Comparison of ENCODE assay signal across 28 cellular contexts in genomic region chr13:79547821-79548220, GRCh38.
"Had no signal": no experiment of that assay in that cellular context is flagged by ENCODE, and none has a peak within 500 bp of the region (broad histone marks: within the 10 kb centered on the region; RNA-seq: fewer than 3 reads in every experiment).

No MANE protein-coding gene starts in this region.

- H3K9me3 Mint-ChIP-seq: activated CD4-positive, alpha-beta T cell treated with anti-CD3 and anti-CD28 coated beads, Interleukin-2, amount 10 ng/mL, durations not matched to agents 7 days and 5 days; activated CD8-positive, alpha-beta T cell treated with anti-CD3 and anti-CD28 coated beads for 36 hours; activated naive CD8-positive, alpha-beta T cell treated with anti-CD3 and anti-CD28 coated beads, Interleukin-2, amount 50 U/mL, for 24 hours; brain; mesothelial cell of epicardium; T-helper 1 cell treated with Interleukin-12 subunit alpha and Interleukin-12 subunit beta and Interleukin-4 antibody, amounts not matched to agents 30 μg/mL and 1 μg/mL, for 36 hours; type B pancreatic cell had no signal

- DNase-seq: activated CD4-positive, alpha-beta T cell treated with anti-CD3 and anti-CD28 coated beads, Interleukin-2, amount 10 ng/mL, durations not matched to agents 7 days and 5 days; activated CD4-positive, CD25-positive, alpha-beta regulatory T cell treated with anti-CD3 and anti-CD28 coated beads, Interleukin-2, amount 50 U/mL, for 72 hours; activated CD8-positive, alpha-beta memory T cell treated with anti-CD3 and anti-CD28 coated beads, Interleukin-2, amount 10 ng/mL, durations not matched to agents 7 days and 5 days; activated CD8-positive, alpha-beta T cell treated with anti-CD3 and anti-CD28 coated beads for 36 hours; activated effector memory CD4-positive, alpha-beta T cell treated with anti-CD3 and anti-CD28 coated beads, Interleukin-2, amount 50 U/mL, for 16 hours; activated naive CD4-positive, alpha-beta T cell treated with anti-CD3 and anti-CD28 coated beads, Interleukin-2, amount 50 U/mL, for 16 hours; activated naive CD8-positive, alpha-beta T cell treated with anti-CD3 and anti-CD28 coated beads, Interleukin-2, amount 50 U/mL, for 24 hours; activated T-cell treated with anti-CD3 and anti-CD28 coated beads for 4 hours; anterior cingulate cortex; caudate nucleus; dermis blood vessel endothelial cell; effector CD8-positive, alpha-beta T cell; foreskin melanocyte; hippocampal formation; left ventricle myocardium superior; mammary epithelial cell; posterior cingulate gyrus; sigmoid colon; spleen; stimulated activated CD4-positive, alpha-beta T cell treated with anti-CD3 and anti-CD28 coated beads, Interleukin-4, amount 100 ng/mL, for 1 hour; stimulated activated naive CD4-positive, alpha-beta T cell; testis; WERI-Rb-1 had no signal

- H3K4me3 Mint-ChIP-seq: activated CD4-positive, alpha-beta T cell treated with anti-CD3 and anti-CD28 coated beads, Interleukin-2, amount 10 ng/mL, durations not matched to agents 7 days and 5 days; activated CD8-positive, alpha-beta memory T cell treated with anti-CD3 and anti-CD28 coated beads, Interleukin-2, amount 10 ng/mL, durations not matched to agents 7 days and 5 days; activated CD8-positive, alpha-beta T cell treated with anti-CD3 and anti-CD28 coated beads for 36 hours; activated naive CD8-positive, alpha-beta T cell treated with anti-CD3 and anti-CD28 coated beads, Interleukin-2, amount 50 U/mL, for 24 hours; brain; mesothelial cell of epicardium; T-helper 1 cell treated with Interleukin-12 subunit alpha and Interleukin-12 subunit beta and Interleukin-4 antibody, amounts not matched to agents 30 μg/mL and 1 μg/mL, for 36 hours; type B pancreatic cell had no signal

- H3K36me3 Mint-ChIP-seq: brain, type B pancreatic cell had no signal

- H3K27ac Mint-ChIP-seq: activated CD4-positive, alpha-beta T cell treated with anti-CD3 and anti-CD28 coated beads, Interleukin-2, amount 10 ng/mL, durations not matched to agents 7 days and 5 days; activated CD8-positive, alpha-beta memory T cell treated with anti-CD3 and anti-CD28 coated beads, Interleukin-2, amount 10 ng/mL, durations not matched to agents 7 days and 5 days; activated CD8-positive, alpha-beta T cell treated with anti-CD3 and anti-CD28 coated beads for 36 hours; activated naive CD8-positive, alpha-beta T cell treated with anti-CD3 and anti-CD28 coated beads, Interleukin-2, amount 50 U/mL, for 24 hours; brain; mesothelial cell of epicardium; T-helper 1 cell treated with Interleukin-12 subunit alpha and Interleukin-12 subunit beta and Interleukin-4 antibody, amounts not matched to agents 30 μg/mL and 1 μg/mL, for 36 hours; type B pancreatic cell had no signal

- H3K27me3 Mint-ChIP-seq: activated CD4-positive, alpha-beta T cell treated with anti-CD3 and anti-CD28 coated beads, Interleukin-2, amount 10 ng/mL, durations not matched to agents 7 days and 5 days; activated CD8-positive, alpha-beta memory T cell treated with anti-CD3 and anti-CD28 coated beads, Interleukin-2, amount 10 ng/mL, durations not matched to agents 7 days and 5 days; activated CD8-positive, alpha-beta T cell treated with anti-CD3 and anti-CD28 coated beads for 36 hours; brain; type B pancreatic cell had no signal

- H3K9me3 ChIP-seq: sigmoid colon, spleen, testis had no signal

- ATAC-seq: activated CD8-positive, alpha-beta memory T cell treated with anti-CD3 and anti-CD28 coated beads, Interleukin-2, amount 10 ng/mL, durations not matched to agents 7 days and 5 days; activated CD8-positive, alpha-beta T cell treated with anti-CD3 and anti-CD28 coated beads for 36 hours; activated naive CD8-positive, alpha-beta T cell treated with anti-CD3 and anti-CD28 coated beads, Interleukin-2, amount 50 U/mL, for 24 hours; esophagus mucosa; left ventricle myocardium superior had no signal
